Comparison of ENCODE assay signal across 25 cellular contexts in genomic region chr4:168291242-168291641, GRCh38.
"Had no signal": no experiment of that assay in that cellular context is flagged by ENCODE, and none has a peak within 500 bp of the region (broad histone marks: within the 10 kb centered on the region; RNA-seq: fewer than 3 reads in every experiment).

No MANE protein-coding gene starts in this region.

- FAIRE-seq: astrocyte, TTC549 had no signal

- DNase-seq: activated CD4-positive, alpha-beta memory T cell treated with anti-CD3 and anti-CD28 coated beads for 36 hours; activated CD4-positive, alpha-beta T cell treated with anti-CD3 and anti-CD28 coated beads, Interleukin-2, amount 10 ng/mL, durations not matched to agents 7 days and 5 days; activated CD4-positive, CD25-positive, alpha-beta regulatory T cell; activated CD8-positive, alpha-beta memory T cell treated with anti-CD3 and anti-CD28 coated beads for 24 hours; activated effector memory CD4-positive, alpha-beta T cell treated with anti-CD3 and anti-CD28 coated beads, Interleukin-2, amount 50 U/mL, for 16 hours; activated naive CD4-positive, alpha-beta T cell treated with anti-CD3 and anti-CD28 coated beads for 36 hours; activated T-cell treated with anti-CD3 and anti-CD28 coated beads, Interleukin-2, amount 50 U/mL, for 4 hours; amygdala; cortex of kidney; NCI-H1092; NCI-H2029; NCI-H2107; NCI-H510A; NCI-H526 treated with DMSO at 0.1 percent for 48 hours; NCI-H82; RPMI8226; T-cell; T-helper 2 cell; T1000 had no signal

- ATAC-seq: activated T-cell treated with anti-CD3 and anti-CD28 coated beads, Interleukin-2, amount 50 U/mL, for 4 hours; Panc1; Right ventricle myocardium inferior; T-cell had no signal

- H3K4me3 ChIP-seq: SK-N-MC had no signal

- H3K27ac ChIP-seq: SK-N-MC, VCaP had no signal
